In genomic region chr7:38335490-38336135, GRCh38 we compare ENCODE assay signal across 1 cellular context.
TF ChIP-seq lines count a peak whose summit lies in the region.

No MANE protein-coding gene starts in this region.

TF ChIP-seq in K562, 482 proteins besides CTCF, POLR2A, EP300 and RAD21 (continued from another document and continues in another):
- peak; percentile 9; the same call in 1 of the 2 replicates for TF ChIP-seq ZNF740 (CRISPR knock-in tag; IDR thresholded peaks at IDR 0.05)
- TF ChIP-seq ZNF740 (tag; IDR thresholded peaks at IDR 0.05), result no peak
- peak; percentile 82 for TF ChIP-seq KLF16 (IDR thresholded peaks at IDR 0.05)
- TF ChIP-seq RERE (CRISPR knock-in tag; IDR thresholded peaks at IDR 0.05; ENCODE audit: borderline replicate concordance), result no peak
- no peak for TF ChIP-seq RFX1 (IDR thresholded peaks at IDR 0.05)
- TF ChIP-seq GABPB2 (CRISPR knock-in tag; conservative IDR thresholded peaks at IDR 0.05), result no peak
- 0 out of 2 replicates have a peak, but pooled peaks have one; percentile 50 for TF ChIP-seq ZNF175 (CRISPR knock-in tag; IDR thresholded peaks at IDR 0.05; ENCODE audit: low read depth)
- no peak for TF ChIP-seq ZNF699 (CRISPR knock-in tag; IDR thresholded peaks at IDR 0.05; ENCODE audit: insufficient replicate concordance)
- 0 out of 2 replicates have a peak, but pooled peaks have one; percentile 39 for TF ChIP-seq ELF4 (CRISPR knock-in tag; IDR thresholded peaks at IDR 0.05)
- peak; percentile 61 for TF ChIP-seq CXXC5 (CRISPR knock-in tag; IDR thresholded peaks at IDR 0.05)
- TF ChIP-seq YY1 (IDR thresholded peaks at IDR 0.05; ENCODE audit: borderline replicate concordance in 1 of 3, control insufficient read depth in 1 of 3, extremely low read depth in 1 of 3, insufficient read depth in 3 of 3, insufficient read length in 1 of 3, insufficient replicate concordance in 2 of 3, low read depth in 1 of 3, low read length in 2 of 3), result peak in 2 of 3 experiments; percentile 79 to 80
- TF ChIP-seq ZBTB9 (CRISPR knock-in tag; IDR thresholded peaks at IDR 0.05), result peak; percentile 78; the same call in 1 of the 2 replicates
- TF ChIP-seq MCM2 (IDR thresholded peaks at IDR 0.05; ENCODE audit: low read depth), result no peak
- no peak for TF ChIP-seq SP2 (IDR thresholded peaks at IDR 0.05; ENCODE audit: extremely low read depth, low read depth, low read length, poor library complexity, severe bottlenecking)
- no peak for TF ChIP-seq BMI1 (IDR thresholded peaks at IDR 0.05; ENCODE audit: low read length)
- TF ChIP-seq TGIF2 (CRISPR knock-in tag; IDR thresholded peaks at IDR 0.05), result no peak
- no peak for TF ChIP-seq SAFB (IDR thresholded peaks at IDR 0.05; ENCODE audit: borderline replicate concordance, low read depth, low read length)
- TF ChIP-seq ZNF717 (CRISPR knock-in tag; IDR thresholded peaks at IDR 0.05), result no peak
- TF ChIP-seq ZNF24 (IDR thresholded peaks at IDR 0.05), result peak; percentile 81
- peak in 1 of 2 experiments; percentile 80; a peak in 2 of 4 replicates for TF ChIP-seq ZNF639 (CRISPR knock-in tag; conservative IDR thresholded peaks at IDR 0.05 in 1 of 2, IDR thresholded peaks at IDR 0.05 in 1 of 2)
- peak in 1 of 2 experiments; percentile 89; a peak in 2 of 4 replicates for TF ChIP-seq NONO (IDR thresholded peaks at IDR 0.05; ENCODE audit: low read depth in 2 of 2, low read length in 1 of 2)
- no peak for TF ChIP-seq ZNF586 (CRISPR knock-in tag; conservative IDR thresholded peaks at IDR 0.05)
- TF ChIP-seq ZNF592 (IDR thresholded peaks at IDR 0.05), result peak; percentile 95
- TF ChIP-seq SMARCC2 (IDR thresholded peaks at IDR 0.05; ENCODE audit: low read depth), result peak; percentile 67; the same call in 1 of the 2 replicates
- TF ChIP-seq PRMT5 (CRISPR knock-in tag; IDR thresholded peaks at IDR 0.05), result no peak
- 0 out of 2 replicates have a peak, but pooled peaks have one; percentile 43 for TF ChIP-seq POLR2AphosphoS5 (IDR thresholded peaks at IDR 0.05; ENCODE audit: control insufficient read depth, insufficient read depth, low read depth, low read length)
- peak; percentile 70; the same call in 1 of the 2 replicates for TF ChIP-seq ETS1 (conservative IDR thresholded peaks at IDR 0.05; ENCODE audit: control insufficient read depth, low read depth, low read length)
- TF ChIP-seq ZBTB5 (IDR thresholded peaks at IDR 0.05), result no peak
- 0 out of 2 replicates have a peak, but pooled peaks have one; percentile 22 for TF ChIP-seq CBFA2T2 (conservative IDR thresholded peaks at IDR 0.05)
- peak in 1 of 2 experiments; percentile 64; a peak in 2 of 4 replicates for TF ChIP-seq TRIM24 (IDR thresholded peaks at IDR 0.05)
- peak; percentile 63; the same call in 1 of the 2 replicates for TF ChIP-seq ATF4 (CRISPR knock-in tag; IDR thresholded peaks at IDR 0.05)
- no peak for TF ChIP-seq TCF15 (CRISPR knock-in tag; IDR thresholded peaks at IDR 0.05)
- no peak for TF ChIP-seq IRF9 (tag; IDR thresholded peaks at IDR 0.05)
- 0 out of 2 replicates have a peak, but pooled peaks have one; percentile 71 for TF ChIP-seq ZC3H8 (IDR thresholded peaks at IDR 0.05)
- TF ChIP-seq SMARCE1 (IDR thresholded peaks at IDR 0.05), result peak; percentile 66; the same call in 1 of the 2 replicates
- TF ChIP-seq ESRRB (CRISPR knock-in tag; IDR thresholded peaks at IDR 0.05; ENCODE audit: borderline replicate concordance), result no peak
- TF ChIP-seq STAT5B (CRISPR knock-in tag; IDR thresholded peaks at IDR 0.05), result no peak
- TF ChIP-seq SMC3 (conservative IDR thresholded peaks at IDR 0.05; ENCODE audit: insufficient read depth, low read depth, low read length), result peak; percentile 97
- TF ChIP-seq BRD4 (IDR thresholded peaks at IDR 0.05), result no peak
- 0 out of 2 replicates have a peak, but pooled peaks have one; percentile 28 for TF ChIP-seq ARID2 (IDR thresholded peaks at IDR 0.05)
- 0 out of 2 replicates have a peak, but pooled peaks have one; percentile 54 for TF ChIP-seq CCAR2 (IDR thresholded peaks at IDR 0.05; ENCODE audit: low read depth, low read length)
- peak; percentile 82 for TF ChIP-seq ZNF589 (CRISPR knock-in tag; IDR thresholded peaks at IDR 0.05; ENCODE audit: low read depth)
